18 cellular contexts compared by ENCODE assay signal in genomic region chr6:167571550-167571949, GRCh38.
"Had no signal": no experiment of that assay in that cellular context is flagged by ENCODE, and none has a peak within 500 bp of the region (broad histone marks: within the 10 kb centered on the region; RNA-seq: fewer than 3 reads in every experiment).

No MANE protein-coding gene starts in this region.

- H3K36me3 ChIP-seq: neutrophil, thoracic aorta had no signal

- H3K4me1 Mint-ChIP-seq: activated B cell treated with CpG ODN at 0.5 μM for 24 hours; naive thymus-derived CD4-positive, alpha-beta T cell; stimulated activated naive CD8-positive, alpha-beta T cell treated with anti-CD3 and anti-CD28 coated beads, Interleukin-15, amount 100 ng/mL, for 72 hours had no signal

- H3K36me3 Mint-ChIP-seq: activated naive CD4-positive, alpha-beta T cell treated with anti-CD3 and anti-CD28 coated beads, Interleukin-2, amount 50 U/mL, for 72 hours; naive thymus-derived CD4-positive, alpha-beta T cell had no signal

- DNase-seq: activated B cell treated with CpG ODN at 0.5 μM for 24 hours; activated CD4-positive, alpha-beta T cell treated with anti-CD3 and anti-CD28 coated beads for 48 hours; activated CD8-positive, alpha-beta memory T cell treated with anti-CD3 and anti-CD28 coated beads, Interleukin-2, amount 50 U/mL, for 48 hours; activated gamma-delta T cell; activated T-cell treated with anti-CD3 and anti-CD28 coated beads, Interleukin-2, amount 50 U/mL, for 72 hours; amniotic stem cell; central memory CD4-positive, alpha-beta T cell; effector CD8-positive, alpha-beta T cell; mucosa of descending colon; naive thymus-derived CD4-positive, alpha-beta T cell; stimulated activated naive CD8-positive, alpha-beta T cell treated with anti-CD3 and anti-CD28 coated beads, Interleukin-15, amount 100 ng/mL, for 72 hours; SW 1271 had no signal

- H3K27ac ChIP-seq: neutrophil had no signal

- H3K27ac Mint-ChIP-seq: activated B cell treated with CpG ODN at 0.5 μM for 24 hours; activated naive CD4-positive, alpha-beta T cell treated with anti-CD3 and anti-CD28 coated beads, Interleukin-2, amount 50 U/mL, for 72 hours; activated T-cell treated with anti-CD3 and anti-CD28 coated beads, Interleukin-2, amount 50 U/mL, for 72 hours; naive thymus-derived CD4-positive, alpha-beta T cell; stimulated activated naive CD8-positive, alpha-beta T cell treated with anti-CD3 and anti-CD28 coated beads, Interleukin-15, amount 100 ng/mL, for 72 hours had no signal

- H3K27me3 ChIP-seq: neutrophil had no signal

- ATAC-seq: activated naive CD4-positive, alpha-beta T cell treated with anti-CD3 and anti-CD28 coated beads, Interleukin-2, amount 50 U/mL, for 72 hours; activated T-cell treated with anti-CD3 and anti-CD28 coated beads, Interleukin-2, amount 50 U/mL, for 72 hours; left lobe of liver; mucosa of descending colon had no signal

- H3K4me2 ChIP-seq: smooth muscle cell had no signal

- H3K9me3 ChIP-seq: mucosa of descending colon, neutrophil, thoracic aorta had no signal

- H3K4me3 Mint-ChIP-seq: activated B cell treated with CpG ODN at 0.5 μM for 24 hours; activated T-cell treated with anti-CD3 and anti-CD28 coated beads, Interleukin-2, amount 50 U/mL, for 72 hours; naive thymus-derived CD4-positive, alpha-beta T cell; stimulated activated naive CD8-positive, alpha-beta T cell treated with anti-CD3 and anti-CD28 coated beads, Interleukin-15, amount 100 ng/mL, for 72 hours had no signal

- H3K9me3 Mint-ChIP-seq: activated B cell treated with CpG ODN at 0.5 μM for 24 hours; activated naive CD4-positive, alpha-beta T cell treated with anti-CD3 and anti-CD28 coated beads, Interleukin-2, amount 50 U/mL, for 72 hours; activated T-cell treated with anti-CD3 and anti-CD28 coated beads, Interleukin-2, amount 50 U/mL, for 72 hours; naive thymus-derived CD4-positive, alpha-beta T cell; stimulated activated naive CD8-positive, alpha-beta T cell treated with anti-CD3 and anti-CD28 coated beads, Interleukin-15, amount 100 ng/mL, for 72 hours had no signal

- H3K4me3 ChIP-seq: coronary artery, mucosa of descending colon, smooth muscle cell, thoracic aorta had no signal
